1 cellular context compared by ENCODE assay signal in genomic region chr7:101321491-101322401, GRCh38.
TF ChIP-seq lines count a peak whose summit lies in the region.

Gene IFT22 (minus strand): TSS chr7:101321812. CDS start chr7:101321709, 103 bp downstream.

TF ChIP-seq in HepG2, 621 proteins besides CTCF, POLR2A, EP300 and RAD21 (continued from another document and continues in another):
- TF ChIP-seq ZBTB40 (IDR thresholded peaks at IDR 0.05): no peak
- TF ChIP-seq ZBTB40 (CRISPR knock-in tag; IDR thresholded peaks at IDR 0.05): 0 out of 2 replicates have a peak, but pooled peaks have one; percentile 27
- TF ChIP-seq RARA (CRISPR knock-in tag; IDR thresholded peaks at IDR 0.05): peak; percentile 40; the same call in 1 of the 2 replicates
- 0 out of 2 replicates have a peak, but pooled peaks have one; percentile 57 for TF ChIP-seq ZNF558 (CRISPR knock-in tag; IDR thresholded peaks at IDR 0.05; ENCODE audit: borderline replicate concordance)
- peak; percentile 62; the same call in 1 of the 2 replicates for TF ChIP-seq ZC3H13 (CRISPR knock-in tag; IDR thresholded peaks at IDR 0.05)
- TF ChIP-seq ZFP36L1 (CRISPR knock-in tag; IDR thresholded peaks at IDR 0.05): 0 out of 2 replicates have a peak, but pooled peaks have one; percentile 39
- TF ChIP-seq ZNF576 (CRISPR knock-in tag; IDR thresholded peaks at IDR 0.05): peak; percentile 23; the same call in 1 of the 2 replicates
- no peak for TF ChIP-seq ZFP62 (CRISPR knock-in tag; IDR thresholded peaks at IDR 0.05)
- TF ChIP-seq KDM5A (IDR thresholded peaks at IDR 0.05; ENCODE audit: borderline replicate concordance, low read length): peak; percentile 77
- no peak for TF ChIP-seq LRRFIP1 (CRISPR knock-in tag; conservative IDR thresholded peaks at IDR 0.05)
- peak; percentile 25; the same call in 1 of the 2 replicates for TF ChIP-seq SUZ12 (IDR thresholded peaks at IDR 0.05; ENCODE audit: low read depth, low read length)
- 0 out of 2 replicates have a peak, but pooled peaks have one; percentile 67 for TF ChIP-seq ZNF816 (CRISPR knock-in tag; IDR thresholded peaks at IDR 0.05; ENCODE audit: borderline replicate concordance)
- peak; percentile 37; the same call in 1 of the 2 replicates for TF ChIP-seq YEATS4 (CRISPR knock-in tag; IDR thresholded peaks at IDR 0.05; ENCODE audit: borderline replicate concordance)
- TF ChIP-seq ZZZ3 (CRISPR knock-in tag; IDR thresholded peaks at IDR 0.05; ENCODE audit: borderline replicate concordance): no peak
- TF ChIP-seq ZFP36 (IDR thresholded peaks at IDR 0.05; ENCODE audit: borderline replicate concordance, low read depth, low read length, partially characterized antibody): no peak
- TF ChIP-seq ZSCAN21 (CRISPR knock-in tag; IDR thresholded peaks at IDR 0.05; ENCODE audit: borderline replicate concordance): peak; percentile 66; the same call in 1 of the 2 replicates
- no peak for TF ChIP-seq ZNF329 (CRISPR knock-in tag; IDR thresholded peaks at IDR 0.05; ENCODE audit: low read depth)
- no peak for TF ChIP-seq ZNF713 (CRISPR knock-in tag; IDR thresholded peaks at IDR 0.05)
- peak; percentile 18 for TF ChIP-seq AGO2 (optimal IDR thresholded peaks at IDR 0.05; ENCODE audit: low read depth, low read length)
- TF ChIP-seq ZIK1 (CRISPR knock-in tag; IDR thresholded peaks at IDR 0.05; ENCODE audit: borderline replicate concordance, low read depth): 0 out of 2 replicates have a peak, but pooled peaks have one; percentile 9
- 0 out of 2 replicates have a peak, but pooled peaks have one; percentile 23 for TF ChIP-seq ZNF30 (CRISPR knock-in tag; IDR thresholded peaks at IDR 0.05)
- no peak for TF ChIP-seq ZHX1 (CRISPR knock-in tag; IDR thresholded peaks at IDR 0.05; ENCODE audit: low read depth)
- peak; percentile 74 for TF ChIP-seq POLR2AphosphoS5 (IDR thresholded peaks at IDR 0.05; ENCODE audit: low read depth, low read length)
- 0 out of 2 replicates have a peak, but pooled peaks have one; percentile 25 for TF ChIP-seq IRF2 (CRISPR knock-in tag; IDR thresholded peaks at IDR 0.05)
- TF ChIP-seq POLR2G (IDR thresholded peaks at IDR 0.05; ENCODE audit: low read depth, low read length): peak; percentile 89
- TF ChIP-seq ZNF292 (CRISPR knock-in tag; IDR thresholded peaks at IDR 0.05; ENCODE audit: borderline replicate concordance, low read depth): peak; percentile 22; the same call in 1 of the 2 replicates
- 0 out of 2 replicates have a peak, but pooled peaks have one; percentile 72 for TF ChIP-seq ZFP82 (CRISPR knock-in tag; IDR thresholded peaks at IDR 0.05; ENCODE audit: borderline replicate concordance)
- TF ChIP-seq KDM5B (CRISPR knock-in tag; IDR thresholded peaks at IDR 0.05; ENCODE audit: borderline replicate concordance): peak; percentile 48; the same call in 1 of the 2 replicates
- 0 out of 2 replicates have a peak, but pooled peaks have one; percentile 26 for TF ChIP-seq ZBTB38 (CRISPR knock-in tag; IDR thresholded peaks at IDR 0.05)
- TF ChIP-seq ZNF414 (CRISPR knock-in tag; IDR thresholded peaks at IDR 0.05): peak; percentile 61; the same call in 1 of the 2 replicates
- TF ChIP-seq REPIN1 (CRISPR knock-in tag; IDR thresholded peaks at IDR 0.05; ENCODE audit: borderline replicate concordance, low read depth): peak; percentile 27; the same call in 1 of the 2 replicates
- TF ChIP-seq FOXM1 (CRISPR knock-in tag; IDR thresholded peaks at IDR 0.05): no peak
- TF ChIP-seq YEATS2 (CRISPR knock-in tag; IDR thresholded peaks at IDR 0.05; ENCODE audit: borderline replicate concordance): peak; percentile 74
- TF ChIP-seq ZNF598 (CRISPR knock-in tag; IDR thresholded peaks at IDR 0.05; ENCODE audit: borderline replicate concordance): 0 out of 2 replicates have a peak, but pooled peaks have one; percentile 24
- TF ChIP-seq NFATC3 (CRISPR knock-in tag; IDR thresholded peaks at IDR 0.05): no peak
- peak; percentile 78; the same call in 1 of the 3 replicates for TF ChIP-seq MXI1 (IDR thresholded peaks at IDR 0.05; ENCODE audit: borderline replicate concordance, low read depth, low read length)
- TF ChIP-seq PHF20 (CRISPR knock-in tag; IDR thresholded peaks at IDR 0.05): peak; percentile 77; the same call in 1 of the 2 replicates
- TF ChIP-seq GATAD1 (CRISPR knock-in tag; IDR thresholded peaks at IDR 0.05): peak; percentile 91
- peak; percentile 80; the same call in 1 of the 2 replicates for TF ChIP-seq ZFP91 (CRISPR knock-in tag; IDR thresholded peaks at IDR 0.05; ENCODE audit: borderline replicate concordance)
- TF ChIP-seq U2AF1 (optimal IDR thresholded peaks at IDR 0.05; ENCODE audit: low read depth, low read length): no peak
- TF ChIP-seq PATZ1 (CRISPR knock-in tag; IDR thresholded peaks at IDR 0.05): peak; percentile 32; the same call in 1 of the 2 replicates
- peak; percentile 68 for TF ChIP-seq ELF1 (CRISPR knock-in tag; IDR thresholded peaks at IDR 0.05)
- peak; percentile 44 for TF ChIP-seq MAX (IDR thresholded peaks at IDR 0.05)
